In the genomic region with DNA sequence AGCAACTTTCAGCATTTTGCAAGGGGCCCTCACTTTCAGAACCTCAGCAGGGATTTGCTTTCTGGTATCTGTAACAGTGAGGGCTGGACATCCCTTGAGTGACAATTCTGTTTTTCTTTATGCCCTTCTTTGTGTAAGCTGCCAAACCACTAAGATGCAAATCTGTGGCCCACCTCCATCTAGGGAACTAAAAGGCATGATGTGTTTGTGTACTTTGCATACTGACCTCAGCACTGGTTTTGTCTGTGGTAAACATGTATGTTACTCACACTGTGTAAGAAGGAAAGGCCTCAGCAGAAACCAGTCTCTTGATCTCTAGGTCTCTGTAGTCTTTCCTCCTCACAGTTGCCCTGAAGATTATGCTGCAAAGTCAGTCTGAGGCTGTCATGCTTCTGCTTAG, we compare ENCODE assay signal across 13 cellular contexts.
DNase-seq lines count a peak whose midpoint lies in the region; ATAC-seq, FAIRE-seq and TF ChIP-seq lines count a peak whose summit lies in the region.
"Had no signal": no experiment of that assay in that cellular context is flagged by ENCODE, and none has a peak within 500 bp of the region (broad histone marks: within the 10 kb centered on the region; RNA-seq: fewer than 3 reads in every experiment).

No MANE protein-coding gene starts in this region.

- DNase-seq in GM10266 (ENCODE audit: extremely low spot score) (peak; percentile 10), NCI-H526 treated with DMSO at 0.1 percent for 48 hours (lab: John Stamatoyannopoulos, UW) (peak; percentile 72), sigmoid colon (no peak), HuH-7 (ENCODE audit: low spot score) (no peak), H54 (ENCODE audit: insufficient read length, low spot score) (no peak), transverse colon (no peak)
- DNase-seq: caudate nucleus; naive B cell; Peyer's patch; stimulated activated CD4-positive, alpha-beta T cell treated with anti-CD3 and anti-CD28 coated beads, Interleukin-2, amount 100 ng/mL, for 24 hours had no signal

- TF ChIP-seq EP300 in sigmoid colon (IDR thresholded peaks at IDR 0.05) (no peak), transverse colon (IDR thresholded peaks at IDR 0.05; ENCODE audit: low read depth) (no peak)

- H3K9me3 ChIP-seq in sigmoid colon, result peaks cover 0 to 1% (median 0%) of the 10 kb centered on the region in 4 donors
- H3K9me3 ChIP-seq in transverse colon, result peaks cover 0 to 4% of the 10 kb centered on the region in 2 donors

- no peaks in the 10 kb centered on the region for H3K4me1 ChIP-seq in sigmoid colon
- peaks cover 0 to 6% (median 0%) of the 10 kb centered on the region in 4 donors for H3K4me1 ChIP-seq in transverse colon
- H3K4me1 ChIP-seq: Peyer's patch, tibial nerve had no signal

- H3K4me3 ChIP-seq in sigmoid colon (no peak overlapping the region), transverse colon (no peak overlapping the region)
- H3K4me3 ChIP-seq: Peyer's patch, tibial nerve had no signal

- peak; percentile 98 for ATAC-seq in GM19438 (IDR thresholded peaks at IDR 0.05; ENCODE audit: low read depth, unreplicated experiment)
- peak; percentile 99 for ATAC-seq in HG02943 (IDR thresholded peaks at IDR 0.05; ENCODE audit: low read depth, unreplicated experiment)

- no peaks in the 10 kb centered on the region for H3K36me3 ChIP-seq in sigmoid colon
- H3K36me3 ChIP-seq in transverse colon, result no peaks in the 10 kb centered on the region
- H3K36me3 ChIP-seq: Peyer's patch, tibial nerve had no signal

- TF ChIP-seq POLR2A in sigmoid colon (IDR thresholded peaks at IDR 0.05), result no peak
- no peak for TF ChIP-seq POLR2A in H54 (IDR thresholded peaks at IDR 0.05; ENCODE audit: low read depth, low read length)
- no peak for TF ChIP-seq POLR2A in transverse colon (IDR thresholded peaks at IDR 0.05)

- intact Hi-C loops in sigmoid colon (cut with DNase I), result no loop called here
- intact Hi-C loops in transverse colon (cut with DNase I; ENCODE audit: low total_unique reads), result no loop called here

- FAIRE-seq in H54 (lab: Jason Lieb, UNC), result no peak

- in situ Hi-C loops in transverse colon (cut with MboI; ENCODE audit: low pct_ligation_motif_present in 1 of 4, low pct_unique_long_range_greater_than_20kb in 1 of 4, low sequenced_read_pairs in 3 of 4), result no loop called here

- H3K27me3 ChIP-seq in sigmoid colon (no peaks in the 10 kb centered on the region), transverse colon (no peaks in the 10 kb centered on the region)
- H3K27me3 ChIP-seq: Peyer's patch, tibial nerve had no signal

- H3K27ac ChIP-seq in sigmoid colon (no peak overlapping the region), transverse colon (no peak overlapping the region)
- H3K27ac ChIP-seq: Peyer's patch, tibial nerve had no signal

- TF ChIP-seq CTCF in GM10266 (IDR thresholded peaks at IDR 0.05; ENCODE audit: control insufficient read depth, insufficient read depth, low read depth, missing control alignments) (no peak), sigmoid colon (IDR thresholded peaks at IDR 0.05) (no peak), transverse colon (IDR thresholded peaks at IDR 0.05) (no peak)

Comparison
In these comparisons a context has a peak if more than half of its experiments do, and no peak if none do; other contexts are left out.
1. DNase-seq: peak in GM10266 (single experiment) and NCI-H526 treated with DMSO at 0.1 percent for 48 hours (single experiment); none in sigmoid colon (single experiment), HuH-7 (single experiment), H54 (single experiment) and transverse colon (single experiment).